Comparison of ENCODE assay signal across 18 cellular contexts in the genomic region with DNA sequence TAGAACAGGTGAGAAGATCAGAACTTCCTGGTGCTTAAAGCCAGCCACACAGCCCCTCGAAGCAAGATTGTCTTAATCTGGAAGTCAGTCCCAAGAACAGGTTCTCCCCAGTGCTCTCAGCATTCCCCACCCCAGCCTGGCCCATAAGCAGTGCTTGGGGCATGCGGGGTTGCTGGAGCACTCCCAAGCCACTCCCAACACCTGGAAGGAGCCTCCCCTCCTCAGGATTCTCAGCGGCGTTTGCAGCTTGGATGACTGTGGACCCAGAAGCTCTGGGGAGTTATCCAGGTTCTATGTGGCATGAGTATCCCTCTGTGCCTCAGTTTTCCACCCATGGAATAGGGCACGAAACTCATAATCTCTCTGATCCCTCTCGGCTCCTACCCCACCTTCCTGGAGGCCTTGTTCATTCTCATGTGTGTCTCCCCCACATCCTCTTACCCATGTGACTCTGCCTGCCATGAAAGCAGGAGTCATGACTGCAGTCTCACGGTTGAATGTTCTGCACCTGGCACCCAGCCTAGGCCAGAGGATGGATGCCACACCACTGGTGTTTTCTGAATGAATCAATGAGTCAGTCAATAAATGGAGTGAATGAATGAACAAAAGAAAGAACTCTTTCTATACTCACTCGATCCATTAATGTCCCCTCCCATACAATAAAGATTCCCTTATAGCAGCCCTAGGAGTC. TPM values are rescaled to one million over a fixed set of nuclear protein-coding genes. Genes with fewer than 3 reads are reported as not detected.
A peak's percentile ranks its signal among the peaks of the same experiment; 100 is the strongest.
DNase-seq lines count a peak whose midpoint lies in the region; ATAC-seq, FAIRE-seq and TF ChIP-seq lines count a peak whose summit lies in the region.
"Had no signal": no experiment of that assay in that cellular context is flagged by ENCODE, and none has a peak within 500 bp of the region (broad histone marks: within the 10 kb centered on the region; RNA-seq: fewer than 3 reads in every experiment).

No MANE protein-coding gene starts in this region.

- DNase-seq in HT1080 (ENCODE audit: low read depth) (peak; percentile 67), astrocyte (ENCODE audit: low read depth) (peak; percentile 80), right cardiac atrium (peak in 2 of 3 donors; percentile 37 to 52), stromal cell of bone marrow (ENCODE audit: low read depth) (peak; percentile 60), NCI-H1436 treated with DMSO at 0.1 percent for 48 hours (lab: John Stamatoyannopoulos, UW) (no peak), activated gamma-delta T cell (lab: John Stamatoyannopoulos, UW) (no peak), NCI-H1417 (lab: John Stamatoyannopoulos, UW) (no peak)
- DNase-seq: activated CD4-positive, alpha-beta T cell treated with anti-CD3 and anti-CD28 coated beads for 4 hours; Caco-2; HCEC 1CT; NCI-H524 treated with DMSO at 0.1 percent for 48 hours; stimulated activated CD4-positive, alpha-beta T cell treated with anti-CD3 and anti-CD28 coated beads, Interleukin-2, amount 100 ng/mL, for 48 hours; testis had no signal

- ATAC-seq in right cardiac atrium = no peak
- ATAC-seq in GM21390 (IDR thresholded peaks at IDR 0.05; ENCODE audit: unreplicated experiment) = no peak

- H2AFZ ChIP-seq in astrocyte (ENCODE audit: low read depth, low read length) = no peak overlapping the region

- H3K36me3 ChIP-seq in astrocyte (ENCODE audit: insufficient read depth, low read length) = no peaks in the 10 kb centered on the region

- H3K4me1 Mint-ChIP-seq in astrocyte (ENCODE audit: low read depth, unreplicated experiment) = peaks cover 3% of the 10 kb centered on the region

- intact Hi-C loops in right cardiac atrium (cut with DNase I) = no loop called here

- H3K27ac Mint-ChIP-seq in astrocyte (ENCODE audit: unreplicated experiment) = no peak overlapping the region
- H3K27ac Mint-ChIP-seq: activated naive CD4-positive, alpha-beta T cell treated with anti-CD3 and anti-CD28 coated beads, Interleukin-2, amount 50 U/mL, for 24 hours had no signal

- H3K4me2 ChIP-seq in astrocyte (ENCODE audit: low read length) = no peak overlapping the region

- no peak for FAIRE-seq in astrocyte (lab: Jason Lieb, UNC)
- FAIRE-seq: endometrium, GM19239 had no signal

- no peaks in the 10 kb centered on the region for H3K36me3 Mint-ChIP-seq in astrocyte (ENCODE audit: low read depth, unreplicated experiment)
- H3K36me3 Mint-ChIP-seq: activated naive CD4-positive, alpha-beta T cell treated with anti-CD3 and anti-CD28 coated beads, Interleukin-2, amount 50 U/mL, for 24 hours had no signal

- peak overlapping the region; percentile 90 for H3K9ac ChIP-seq in astrocyte (ENCODE audit: low read length)

- no peak overlapping the region for H3K4me3 Mint-ChIP-seq in astrocyte (ENCODE audit: unreplicated experiment)
- H3K4me3 Mint-ChIP-seq: activated naive CD4-positive, alpha-beta T cell treated with anti-CD3 and anti-CD28 coated beads, Interleukin-2, amount 50 U/mL, for 24 hours had no signal

- peak overlapping the region; percentile 98 for H3K27ac ChIP-seq in astrocyte (ENCODE audit: low read depth, low read length)
- no peak overlapping the region for H3K27ac ChIP-seq in right cardiac atrium (ENCODE audit: low read length)

- peaks cover 6% of the 10 kb centered on the region for H3K9me3 ChIP-seq in astrocyte (ENCODE audit: insufficient read depth, low read depth, low read length)
- H3K9me3 ChIP-seq in right cardiac atrium (ENCODE audit: control insufficient read depth, low read length) = no peaks in the 10 kb centered on the region
- H3K9me3 ChIP-seq: testis had no signal

- peaks cover 7% of the 10 kb centered on the region for H3K9me3 Mint-ChIP-seq in astrocyte (ENCODE audit: unreplicated experiment)
- H3K9me3 Mint-ChIP-seq: activated naive CD4-positive, alpha-beta T cell treated with anti-CD3 and anti-CD28 coated beads, Interleukin-2, amount 50 U/mL, for 24 hours had no signal

- 83% methylated on average over 8 of the region's 8 CpGs for WGBS in right cardiac atrium

- H3K4me3 ChIP-seq in astrocyte (ENCODE audit: insufficient read depth, low read depth, low read length) (no peak overlapping the region), right cardiac atrium (ENCODE audit: low read length) (no peak overlapping the region)
- H3K4me3 ChIP-seq: testis had no signal

- no peak for TF ChIP-seq CTCF in astrocyte (IDR thresholded peaks at IDR 0.05; ENCODE audit: insufficient read depth, low read depth, low read length)

- H4K20me1 ChIP-seq in astrocyte (ENCODE audit: insufficient read depth, low read length) = no peaks in the 10 kb centered on the region

- peaks cover 19% of the 10 kb centered on the region for H3K79me2 ChIP-seq in astrocyte (ENCODE audit: insufficient read depth, low read length)

- H3K4me1 ChIP-seq in astrocyte (ENCODE audit: insufficient read depth, low read length) = peaks cover 73% of the 10 kb centered on the region
- H3K4me1 ChIP-seq in right cardiac atrium (ENCODE audit: control insufficient read depth, insufficient read depth, low read length) = peaks cover 9% of the 10 kb centered on the region

- no peaks in the 10 kb centered on the region for H3K27me3 Mint-ChIP-seq in astrocyte (ENCODE audit: low read depth, unreplicated experiment)
- H3K27me3 Mint-ChIP-seq: activated naive CD4-positive, alpha-beta T cell treated with anti-CD3 and anti-CD28 coated beads, Interleukin-2, amount 50 U/mL, for 24 hours had no signal

- no peaks in the 10 kb centered on the region for H3K27me3 ChIP-seq in astrocyte (ENCODE audit: insufficient read depth, low read length)
- no peaks in the 10 kb centered on the region for H3K27me3 ChIP-seq in right cardiac atrium (ENCODE audit: control insufficient read depth, insufficient read depth)
- H3K27me3 ChIP-seq: testis had no signal

RNA-seq across cellular contexts. Expression of gene WNT7B, which starts 33.4 kb away (rescaled TPM):
- 15.0 and 18.9 TPM in 2 replicates for total RNA-seq in HT1080 (2014; rRNA removed; shearing (Covaris generic))
- polyA plus RNA-seq in HT1080 (2015; cell fraction: cytosol; rRNA removed) = 22.0 and 24.5 TPM in 2 replicates
- 9.9 and 12.5 TPM in 2 replicates for polyA plus RNA-seq in HT1080 (2015; cell fraction: nucleus; rRNA removed)
- total RNA-seq in astrocyte (1.6 and 1.7 TPM in 2 replicates), right cardiac atrium (not detected)
- not detected for polyA plus RNA-seq in right cardiac atrium
- total RNA-seq: LHCN-M2 had no signal

Comparison
In these comparisons a context has a peak if more than half of its experiments do, and no peak if none do; other contexts are left out.
1. DNase-seq: peak in HT1080 (single experiment), astrocyte (single experiment), right cardiac atrium (2 of 3) and stromal cell of bone marrow (single experiment); none in NCI-H1436 treated with DMSO at 0.1 percent for 48 hours (single experiment), activated gamma-delta T cell (single experiment) and NCI-H1417 (0 of 3).